Comparison of ENCODE assay signal across 20 cellular contexts in the genomic region with DNA sequence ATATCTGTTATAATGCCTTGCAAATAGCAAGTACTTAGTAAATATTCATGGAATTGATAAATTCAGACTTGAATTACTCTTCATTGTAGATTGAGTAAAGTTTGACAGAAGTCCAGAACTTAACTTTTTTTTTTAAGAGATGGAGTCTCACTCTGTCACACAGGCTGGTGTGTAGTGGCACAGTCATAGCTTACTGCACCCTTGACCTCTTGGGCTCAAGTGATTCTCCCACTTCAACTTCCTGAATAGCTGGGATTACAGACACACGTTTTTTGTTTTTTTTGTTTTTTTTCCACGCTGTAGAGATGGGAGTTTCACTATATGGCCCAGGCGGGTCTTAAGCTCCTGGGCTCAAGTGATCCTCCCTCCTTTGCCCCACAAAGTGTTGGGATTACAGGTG. TPM values are rescaled to one million over a fixed set of nuclear protein-coding genes. Genes with fewer than 3 reads are reported as not detected.
A peak's percentile ranks its signal among the peaks of the same experiment; 100 is the strongest.
DNase-seq lines count a peak whose midpoint lies in the region; ATAC-seq and TF ChIP-seq lines count a peak whose summit lies in the region.
"Had no signal": no experiment of that assay in that cellular context is flagged by ENCODE, and none has a peak within 500 bp of the region (broad histone marks: within the 10 kb centered on the region; RNA-seq: fewer than 3 reads in every experiment).

No MANE protein-coding gene starts in this region.

- H3K36me3 ChIP-seq in ACC112 (ENCODE audit: insufficient read depth, low read length): peaks cover 3% of the 10 kb centered on the region; the same call in 1 of the 2 replicates
- peaks cover 13% of the 10 kb centered on the region for H3K36me3 ChIP-seq in lower lobe of right lung
- H3K36me3 ChIP-seq in prostate gland: no peaks in the 10 kb centered on the region

- peaks cover 96% of the 10 kb centered on the region for H3K79me2 ChIP-seq in ACC112 (ENCODE audit: control insufficient read depth, insufficient read depth, low read length, unreplicated experiment)

- no peak overlapping the region for H3K4me3 Mint-ChIP-seq in HFFc6
- H3K4me3 Mint-ChIP-seq in chondrocyte (ENCODE audit: unreplicated experiment): no peak overlapping the region
- H3K4me3 Mint-ChIP-seq: activated CD4-positive, alpha-beta T cell treated with anti-CD3 and anti-CD28 coated beads, Interleukin-2, amount 10 ng/mL, durations not matched to agents 24 days and 14 days; stimulated activated naive B cell treated with anti-CD40 and anti-IgM and Interleukin-4, amounts not matched to agents 10 μg/mL and 1 μg/mL and 100 μg/mL, for 72 hours; type B pancreatic cell had no signal

- no peaks in the 10 kb centered on the region for H3K36me3 Mint-ChIP-seq in HFFc6 (ENCODE audit: low read depth)
- no peaks in the 10 kb centered on the region for H3K36me3 Mint-ChIP-seq in chondrocyte (ENCODE audit: low read depth)

- no peak overlapping the region for H3K4me3 ChIP-seq in ACC112 (ENCODE audit: low read depth, low read length)
- no peak overlapping the region for H3K4me3 ChIP-seq in lower lobe of right lung
- no peak overlapping the region for H3K4me3 ChIP-seq in prostate gland
- H3K4me3 ChIP-seq: spleen had no signal

- H3K27ac ChIP-seq in ACC112 (ENCODE audit: low read depth, low read length) (peak overlapping the region; percentile 55), lower lobe of right lung (no peak overlapping the region), prostate gland (no peak overlapping the region)
- H3K27ac ChIP-seq: parathyroid adenoma, spleen had no signal

- H3K27ac Mint-ChIP-seq in HFFc6: peak overlapping the region; percentile 40; the same call in 1 of the 2 replicates
- peak overlapping the region; percentile 49 for H3K27ac Mint-ChIP-seq in chondrocyte (ENCODE audit: unreplicated experiment)
- H3K27ac Mint-ChIP-seq: stimulated activated naive B cell treated with anti-CD40 and anti-IgM and Interleukin-4, amounts not matched to agents 10 μg/mL and 1 μg/mL and 100 μg/mL, for 72 hours; type B pancreatic cell had no signal

- DNase-seq in HFFc6 (no peak), chondrocyte (ENCODE audit: low spot score) (no peak), lower lobe of right lung (no peak), T-helper 2 cell (no peak), prostate gland (ENCODE audit: low spot score) (no peak), 8988T (no peak)
- DNase-seq: activated CD4-positive, alpha-beta T cell treated with anti-CD3 and anti-CD28 coated beads, Interleukin-2, amount 10 ng/mL, durations not matched to agents 24 days and 14 days; activated naive CD4-positive, alpha-beta T cell treated with anti-CD3 and anti-CD28 coated beads, Interleukin-2, amount 50 U/mL, for 16 hours; Calu3; NCI-H1105; NCI-H345; NK-92 treated with Interleukin-12 subunit alpha and Interleukin-12 subunit beta, amount 100 ng/mL, for 24 hours; SHP77 treated with DMSO at 0.1 percent for 48 hours; spleen; stimulated activated naive B cell treated with anti-CD40 and anti-IgM and Interleukin-4, amounts not matched to agents 10 μg/mL and 1 μg/mL and 100 μg/mL, for 72 hours had no signal

- H3K27me3 Mint-ChIP-seq in HFFc6 (ENCODE audit: insufficient read depth): no peaks in the 10 kb centered on the region
- H3K27me3 Mint-ChIP-seq in chondrocyte (ENCODE audit: low read depth): no peaks in the 10 kb centered on the region
- H3K27me3 Mint-ChIP-seq: activated CD4-positive, alpha-beta T cell treated with anti-CD3 and anti-CD28 coated beads, Interleukin-2, amount 10 ng/mL, durations not matched to agents 24 days and 14 days; IgD-negative memory B cell; stimulated activated naive B cell treated with anti-CD40 and anti-IgM and Interleukin-4, amounts not matched to agents 10 μg/mL and 1 μg/mL and 100 μg/mL, for 72 hours; type B pancreatic cell had no signal

- no peak overlapping the region for H2AFZ ChIP-seq in ACC112 (ENCODE audit: low read length, unreplicated experiment)
- H2AFZ ChIP-seq: parathyroid adenoma had no signal

- H3K4me1 Mint-ChIP-seq in HFFc6 (ENCODE audit: low read depth): peaks cover 32% of the 10 kb centered on the region
- peaks cover 51% of the 10 kb centered on the region for H3K4me1 Mint-ChIP-seq in chondrocyte (ENCODE audit: low read depth)

- H3K27me3 ChIP-seq in ACC112 (ENCODE audit: insufficient read depth, low read length): no peaks in the 10 kb centered on the region
- H3K27me3 ChIP-seq in lower lobe of right lung (ENCODE audit: low read depth): no peaks in the 10 kb centered on the region
- H3K27me3 ChIP-seq in prostate gland (replicated peaks; ENCODE audit: insufficient read depth): no peaks in the 10 kb centered on the region
- H3K27me3 ChIP-seq: spleen had no signal

- intact Hi-C loops in lower lobe of right lung (cut with DNase I) (no loop called here), prostate gland (cut with DNase I) (no loop called here)

- no peak for TF ChIP-seq POLR2A in prostate gland (IDR thresholded peaks at IDR 0.05)

- 81% methylated on average over 3 of the region's 3 CpGs for whole genome bisulfite sequencing in prostate gland

- no peaks in the 10 kb centered on the region for H3K9me3 ChIP-seq in lower lobe of right lung
- H3K9me3 ChIP-seq in prostate gland: no peaks in the 10 kb centered on the region
- H3K9me3 ChIP-seq: spleen had no signal

- peaks cover 25% of the 10 kb centered on the region for H3K4me1 ChIP-seq in ACC112 (ENCODE audit: control insufficient read depth, insufficient read depth, low read length, unreplicated experiment)
- H3K4me1 ChIP-seq in lower lobe of right lung: peaks cover 12% of the 10 kb centered on the region
- no peaks in the 10 kb centered on the region for H3K4me1 ChIP-seq in prostate gland (replicated peaks)
- H3K4me1 ChIP-seq: parathyroid adenoma had no signal

- TF ChIP-seq CTCF in HFFc6 (IDR thresholded peaks at IDR 0.05): no peak
- TF ChIP-seq CTCF in chondrocyte (IDR thresholded peaks at IDR 0.05): no peak
- no peak for TF ChIP-seq CTCF in lower lobe of right lung (IDR thresholded peaks at IDR 0.05)
- TF ChIP-seq CTCF in prostate gland (IDR thresholded peaks at IDR 0.05): no peak

- ATAC-seq in lower lobe of right lung: peak; percentile 84 to 93
- ATAC-seq in GM21528 (IDR thresholded peaks at IDR 0.05; ENCODE audit: low FRiP score, unreplicated experiment): no peak
- ATAC-seq: stimulated activated naive B cell treated with anti-CD40 and anti-IgM and Interleukin-4, amounts not matched to agents 10 μg/mL and 1 μg/mL and 100 μg/mL, for 72 hours had no signal

- H3K9me3 Mint-ChIP-seq in HFFc6: no peaks in the 10 kb centered on the region
- H3K9me3 Mint-ChIP-seq in chondrocyte (ENCODE audit: low read depth): no peaks in the 10 kb centered on the region
- H3K9me3 Mint-ChIP-seq: activated CD4-positive, alpha-beta T cell treated with anti-CD3 and anti-CD28 coated beads, Interleukin-2, amount 10 ng/mL, durations not matched to agents 24 days and 14 days; IgD-negative memory B cell; stimulated activated naive B cell treated with anti-CD40 and anti-IgM and Interleukin-4, amounts not matched to agents 10 μg/mL and 1 μg/mL and 100 μg/mL, for 72 hours; type B pancreatic cell had no signal

RNA-seq across cellular contexts. Expression of a gene that starts 32.1 kb away (rescaled TPM):
- 100 to 1,000 TPM in 2 of 6 experiments, 10 to 100 TPM in 4; 84.8 to 104 (median 90.6) TPM for total RNA-seq in HFFc6 (2021; fragmentation: NEBNext Ultra II Directional; extraction: Animal tissue kit (Norgen Biotek cat#: 25700))
- total RNA-seq in chondrocyte (73.7 to 87.5 TPM (median 84.4 TPM) in 3 replicates), lower lobe of right lung (54.3 TPM), prostate gland (10 to 100 TPM; 25.6 to 30.3 TPM)
